Comparison of ENCODE assay signal across 1 cellular context in genomic region chr20:50412069-50412468, GRCh38.
TF ChIP-seq lines count a peak whose summit lies in the region.

No MANE protein-coding gene starts in this region.

TF ChIP-seq in GM23338, 12 proteins besides CTCF, POLR2A, EP300 and RAD21 (continued from another document):
- TF ChIP-seq, protein P1, sequence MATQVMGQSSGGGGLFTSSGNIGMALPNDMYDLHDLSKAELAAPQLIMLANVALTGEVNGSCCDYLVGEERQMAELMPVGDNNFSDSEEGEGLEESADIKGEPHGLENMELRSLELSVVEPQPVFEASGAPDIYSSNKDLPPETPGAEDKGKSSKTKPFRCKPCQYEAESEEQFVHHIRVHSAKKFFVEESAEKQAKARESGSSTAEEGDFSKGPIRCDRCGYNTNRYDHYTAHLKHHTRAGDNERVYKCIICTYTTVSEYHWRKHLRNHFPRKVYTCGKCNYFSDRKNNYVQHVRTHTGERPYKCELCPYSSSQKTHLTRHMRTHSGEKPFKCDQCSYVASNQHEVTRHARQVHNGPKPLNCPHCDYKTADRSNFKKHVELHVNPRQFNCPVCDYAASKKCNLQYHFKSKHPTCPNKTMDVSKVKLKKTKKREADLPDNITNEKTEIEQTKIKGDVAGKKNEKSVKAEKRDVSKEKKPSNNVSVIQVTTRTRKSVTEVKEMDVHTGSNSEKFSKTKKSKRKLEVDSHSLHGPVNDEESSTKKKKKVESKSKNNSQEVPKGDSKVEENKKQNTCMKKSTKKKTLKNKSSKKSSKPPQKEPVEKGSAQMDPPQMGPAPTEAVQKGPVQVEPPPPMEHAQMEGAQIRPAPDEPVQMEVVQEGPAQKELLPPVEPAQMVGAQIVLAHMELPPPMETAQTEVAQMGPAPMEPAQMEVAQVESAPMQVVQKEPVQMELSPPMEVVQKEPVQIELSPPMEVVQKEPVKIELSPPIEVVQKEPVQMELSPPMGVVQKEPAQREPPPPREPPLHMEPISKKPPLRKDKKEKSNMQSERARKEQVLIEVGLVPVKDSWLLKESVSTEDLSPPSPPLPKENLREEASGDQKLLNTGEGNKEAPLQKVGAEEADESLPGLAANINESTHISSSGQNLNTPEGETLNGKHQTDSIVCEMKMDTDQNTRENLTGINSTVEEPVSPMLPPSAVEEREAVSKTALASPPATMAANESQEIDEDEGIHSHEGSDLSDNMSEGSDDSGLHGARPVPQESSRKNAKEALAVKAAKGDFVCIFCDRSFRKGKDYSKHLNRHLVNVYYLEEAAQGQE (IDR thresholded peaks at IDR 0.05; ENCODE audit: unreplicated experiment), result no peak
- TF ChIP-seq, protein P2, sequence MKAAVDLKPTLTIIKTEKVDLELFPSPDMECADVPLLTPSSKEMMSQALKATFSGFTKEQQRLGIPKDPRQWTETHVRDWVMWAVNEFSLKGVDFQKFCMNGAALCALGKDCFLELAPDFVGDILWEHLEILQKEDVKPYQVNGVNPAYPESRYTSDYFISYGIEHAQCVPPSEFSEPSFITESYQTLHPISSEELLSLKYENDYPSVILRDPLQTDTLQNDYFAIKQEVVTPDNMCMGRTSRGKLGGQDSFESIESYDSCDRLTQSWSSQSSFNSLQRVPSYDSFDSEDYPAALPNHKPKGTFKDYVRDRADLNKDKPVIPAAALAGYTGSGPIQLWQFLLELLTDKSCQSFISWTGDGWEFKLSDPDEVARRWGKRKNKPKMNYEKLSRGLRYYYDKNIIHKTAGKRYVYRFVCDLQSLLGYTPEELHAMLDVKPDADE (IDR thresholded peaks at IDR 0.05), result no peak
- TF ChIP-seq POLR2AphosphoS5 (IDR thresholded peaks at IDR 0.05; ENCODE audit: low read depth) (no peak), EZH2phosphoT487 (IDR thresholded peaks at IDR 0.05; ENCODE audit: unreplicated experiment) (no peak), NANOG (IDR thresholded peaks at IDR 0.05; ENCODE audit: borderline replicate concordance) (no peak), CREB1 (CRISPR knock-in tag; IDR thresholded peaks at IDR 0.05; ENCODE audit: low read depth) (no peak), ZNF331 (CRISPR knock-in tag; IDR thresholded peaks at IDR 0.05; ENCODE audit: low read depth) (no peak), STAT1 (IDR thresholded peaks at IDR 0.05; ENCODE audit: unreplicated experiment) (no peak)
